22 cellular contexts compared by ENCODE assay signal in genomic region chr12:47709277-47710048, GRCh38. TPM values are rescaled to one million over a fixed set of nuclear protein-coding genes. Genes with fewer than 3 reads are reported as not detected.
DNase-seq lines count a peak whose midpoint lies in the region; ATAC-seq and TF ChIP-seq lines count a peak whose summit lies in the region.
"Had no signal": no experiment of that assay in that cellular context is flagged by ENCODE, and none has a peak within 500 bp of the region (broad histone marks: within the 10 kb centered on the region; RNA-seq: fewer than 3 reads in every experiment).

No MANE protein-coding gene starts in this region.

- intact Hi-C loops in PC-9 (cut with micrococcal nuclease; ENCODE audit: unreplicated experiment) = loop anchor here (5.0 kb wide), 1 partner anchor 323 kb away; no protein-coding TSS in a partner anchor

- no peak overlapping the region for H3K4me3 Mint-ChIP-seq in activated T-helper 17 cell treated with anti-CD3 and anti-CD28 coated beads, Interleukin-2, amount 50 U/mL, for 72 hours
- H3K4me3 Mint-ChIP-seq in neural crest cell = peak overlapping the region; percentile 5
- H3K4me3 Mint-ChIP-seq: activated CD4-positive, alpha-beta memory T cell treated with anti-CD3 and anti-CD28 coated beads, Interleukin-2, amount 10 ng/mL, durations not matched to agents 7 days and 5 days had no signal

- H3K27ac ChIP-seq in GM23248 (no peak overlapping the region), PC-9 (no peak overlapping the region), tibial nerve (no peak overlapping the region)
- H3K27ac ChIP-seq: brain microvascular endothelial cell, thoracic aorta had no signal

- H3K9me3 ChIP-seq in GM23248 (ENCODE audit: low read depth) (no peaks in the 10 kb centered on the region), PC-9 (ENCODE audit: insufficient read depth, low read depth) (no peaks in the 10 kb centered on the region), tibial nerve (no peaks in the 10 kb centered on the region)
- H3K9me3 ChIP-seq: thoracic aorta had no signal

- ATAC-seq in activated T-helper 17 cell treated with anti-CD3 and anti-CD28 coated beads, Interleukin-2, amount 50 U/mL, for 72 hours (replicated peaks) = no peak
- ATAC-seq: sciatic nerve had no signal

- peaks cover 26% of the 10 kb centered on the region for H3K79me2 ChIP-seq in GM23248 (ENCODE audit: insufficient read depth)
- H3K79me2 ChIP-seq in PC-9 (ENCODE audit: low read depth) = peaks cover 29% of the 10 kb centered on the region

- H4K20me1 ChIP-seq in GM23248 (ENCODE audit: insufficient read depth) (no peaks in the 10 kb centered on the region), PC-9 (ENCODE audit: insufficient read depth) (0 out of 2 replicates have a peak, but pooled peaks cover 5% of the 10 kb centered on the region)

- BruUV-seq in PC-9 (replicated peaks; lab: Mats Ljungman, UMichigan) = no TSS peak

- no peak for TF ChIP-seq CTCF in NB4 (IDR thresholded peaks at IDR 0.05; ENCODE audit: low read depth, low read length)
- no peak for TF ChIP-seq CTCF in neural crest cell (conservative IDR thresholded peaks at IDR 0.05)
- TF ChIP-seq CTCF in PC-9 (conservative IDR thresholded peaks at IDR 0.05) = no peak
- TF ChIP-seq CTCF in tibial nerve (IDR thresholded peaks at IDR 0.05) = no peak

- H3K27me3 Mint-ChIP-seq in activated T-helper 17 cell treated with anti-CD3 and anti-CD28 coated beads, Interleukin-2, amount 50 U/mL, for 72 hours = no peaks in the 10 kb centered on the region
- H3K27me3 Mint-ChIP-seq in neural crest cell (ENCODE audit: low read depth) = no peaks in the 10 kb centered on the region
- H3K27me3 Mint-ChIP-seq: activated CD4-positive, alpha-beta memory T cell treated with anti-CD3 and anti-CD28 coated beads, Interleukin-2, amount 10 ng/mL, durations not matched to agents 7 days and 5 days had no signal

- no peaks in the 10 kb centered on the region for H3K27me3 ChIP-seq in GM23248 (replicated peaks; ENCODE audit: insufficient read depth)
- no peaks in the 10 kb centered on the region for H3K27me3 ChIP-seq in PC-9 (ENCODE audit: insufficient read depth, low read depth)
- no peaks in the 10 kb centered on the region for H3K27me3 ChIP-seq in tibial nerve
- H3K27me3 ChIP-seq: brain microvascular endothelial cell had no signal

- peak overlapping the region; percentile 34 for H3K27ac Mint-ChIP-seq in activated T-helper 17 cell treated with anti-CD3 and anti-CD28 coated beads, Interleukin-2, amount 50 U/mL, for 72 hours
- H3K27ac Mint-ChIP-seq in neural crest cell (ENCODE audit: unreplicated experiment) = no peak overlapping the region
- H3K27ac Mint-ChIP-seq: activated CD4-positive, alpha-beta memory T cell treated with anti-CD3 and anti-CD28 coated beads, Interleukin-2, amount 10 ng/mL, durations not matched to agents 7 days and 5 days had no signal

- in situ Hi-C loops in GM23248 (cut with MboI) = loop anchor here (5.0 kb wide), 1 partner anchor 128 kb away; no protein-coding TSS in a partner anchor

- no peak for TF ChIP-seq EP300 in tibial nerve (IDR thresholded peaks at IDR 0.05)

- H3K4me3 ChIP-seq in GM23248 = no peak overlapping the region
- H3K4me3 ChIP-seq in NB4 (ENCODE audit: low read depth, low read length) = no peak overlapping the region
- H3K4me3 ChIP-seq in PC-9 = no peak overlapping the region
- no peak overlapping the region for H3K4me3 ChIP-seq in tibial nerve
- H3K4me3 ChIP-seq: thoracic aorta had no signal

- H3K9me2 ChIP-seq in GM23248 (ENCODE audit: insufficient read depth) (no peaks in the 10 kb centered on the region), PC-9 (ENCODE audit: insufficient read depth) (no peaks in the 10 kb centered on the region)

- POLR2A ChIA-PET in PC-9 (lab: Charles Lee; ENCODE audit: unreplicated experiment) = no interaction called here

- peaks cover 10% of the 10 kb centered on the region for H3K36me3 Mint-ChIP-seq in activated T-helper 17 cell treated with anti-CD3 and anti-CD28 coated beads, Interleukin-2, amount 50 U/mL, for 72 hours (ENCODE audit: low read depth)
- H3K36me3 Mint-ChIP-seq in neural crest cell (ENCODE audit: low read depth) = no peaks in the 10 kb centered on the region

- WGBS in GM23248 (ENCODE audit: low coverage in 1 of 2, low lambda C conversion rate in 2 of 2, missing lambda C conversion rate in 2 of 2), 2 experiments = 90 to 92% methylated on average over 5 of the region's 5 CpGs
- 81% methylated on average over 5 of the region's 5 CpGs for WGBS in tibial nerve, 2 donors

- no peak for TF ChIP-seq POLR2A in NB4 (IDR thresholded peaks at IDR 0.05; ENCODE audit: extremely low read depth, insufficient read length)
- TF ChIP-seq POLR2A in tibial nerve (IDR thresholded peaks at IDR 0.05) = no peak

- DNase-seq in GM23248 = peak; percentile 29
- peak; percentile 36 for DNase-seq in NB4 (ENCODE audit: low read depth)
- DNase-seq in neural crest cell (ENCODE audit: low read depth, low spot score) = no peak
- no peak for DNase-seq in PC-9
- DNase-seq in NCI-H2081 (lab: John Stamatoyannopoulos, UW) = no peak
- DNase-seq in tibial nerve (ENCODE audit: low spot score in 2 of 2) = no peak
- DNase-seq: activated CD4-positive, alpha-beta memory T cell treated with anti-CD3 and anti-CD28 coated beads, Interleukin-2, amount 10 ng/mL, durations not matched to agents 7 days and 5 days; activated gamma-delta T cell treated with Interleukin-2 at 50 U/mL for 16 hours; brain microvascular endothelial cell; C1 segment of cervical spinal cord; glutamatergic neuron; mesenchymal stem cell; NCI-H1092; NCI-H82; occipital lobe; SHP77; stimulated activated CD4-positive, alpha-beta T cell treated with anti-CD3 and anti-CD28 coated beads, Interleukin-2, amount 100 ng/mL, for 24 hours had no signal

- H2AFZ ChIP-seq in GM23248 = no peak overlapping the region
- H2AFZ ChIP-seq in PC-9 = no peak overlapping the region

- H3K4me1 ChIP-seq in GM23248 (ENCODE audit: insufficient read depth) (0 out of 2 replicates have a peak, but pooled peaks cover 4% of the 10 kb centered on the region), PC-9 (replicated peaks; ENCODE audit: insufficient read depth) (peaks cover 19% of the 10 kb centered on the region), tibial nerve (peaks cover 0 to 24% (median 8%) of the 10 kb centered on the region in 4 donors)

- CTCF ChIA-PET in PC-9 (lab: Charles Lee) = no interaction called here

- H3K4me2 ChIP-seq in GM23248 (ENCODE audit: unreplicated experiment) (no peak overlapping the region), PC-9 (no peak overlapping the region)

- no peak overlapping the region for H3K9ac ChIP-seq in GM23248

- H3K36me3 ChIP-seq in GM23248 (ENCODE audit: low read depth) = no peaks in the 10 kb centered on the region
- no peaks in the 10 kb centered on the region for H3K36me3 ChIP-seq in PC-9 (ENCODE audit: low read depth)
- H3K36me3 ChIP-seq in tibial nerve = no peaks in the 10 kb centered on the region
- H3K36me3 ChIP-seq: thoracic aorta had no signal

- H3K4me1 Mint-ChIP-seq in activated T-helper 17 cell treated with anti-CD3 and anti-CD28 coated beads, Interleukin-2, amount 50 U/mL, for 72 hours = peaks cover 23% of the 10 kb centered on the region
- peaks cover 16% of the 10 kb centered on the region for H3K4me1 Mint-ChIP-seq in neural crest cell

- no peaks in the 10 kb centered on the region for H3K9me3 Mint-ChIP-seq in activated T-helper 17 cell treated with anti-CD3 and anti-CD28 coated beads, Interleukin-2, amount 50 U/mL, for 72 hours
- H3K9me3 Mint-ChIP-seq in neural crest cell = no peaks in the 10 kb centered on the region
- H3K9me3 Mint-ChIP-seq: activated CD4-positive, alpha-beta memory T cell treated with anti-CD3 and anti-CD28 coated beads, Interleukin-2, amount 10 ng/mL, durations not matched to agents 7 days and 5 days had no signal

- peaks cover 6% of the 10 kb centered on the region; the same call in 1 of the 2 replicates for H3F3A ChIP-seq in GM23248 (ENCODE audit: insufficient read depth)
- 0 out of 2 replicates have a peak, but pooled peaks cover 4% of the 10 kb centered on the region for H3F3A ChIP-seq in PC-9 (ENCODE audit: insufficient read depth, low read depth)

RNA-seq across cellular contexts. Expression of gene RPAP3, which starts 3.6 kb away (rescaled TPM):
- total RNA-seq in GM23248 (2014; rRNA removed; shearing (Covaris generic)) = 16.2 and 18.6 TPM in 2 replicates
- 27.7 and 27.8 TPM in 2 replicates for polyA plus RNA-seq in GM23248 (2016; fragmentation: Nextera tagmentation; extraction: Ambion mirVana)
- total RNA-seq in activated T-helper 17 cell treated with anti-CD3 and anti-CD28 coated beads, Interleukin-2, amount 50 U/mL, for 72 hours = 10 to 100 TPM; 33.3 to 44.0 TPM
- total RNA-seq in neural crest cell (45.2 and 49.4 TPM in 2 replicates), PC-9 (2021) (31.6 and 37.0 TPM in 2 replicates), tibial nerve (10 to 100 TPM in 3 of 4 donors, 1 to 10 TPM in 1; 8.8 to 19.2 (median 15.5) TPM)

RNA-seq across cellular contexts. Expression of gene ENDOU, which starts 15.8 kb away (rescaled TPM):
- total RNA-seq in GM23248 (2014; rRNA removed; shearing (Covaris generic)) = 0.22 TPM in 1 of 2 replicates, not detected in the other
- 0.10 TPM in 1 of 2 replicates, not detected in the other for polyA plus RNA-seq in GM23248 (2016; fragmentation: Nextera tagmentation; extraction: Ambion mirVana)
- total RNA-seq in activated T-helper 17 cell treated with anti-CD3 and anti-CD28 coated beads, Interleukin-2, amount 50 U/mL, for 72 hours = under 1 TPM in 1 of 2 donors, not detected in 1; 0.16 TPM
- not detected in 2 replicates for total RNA-seq in neural crest cell
- 0.25 and 0.39 TPM in 2 replicates for total RNA-seq in PC-9 (2021)
- 1 to 10 TPM in 1 of 4 donors, under 1 TPM in 2, not detected in 1; 0.30 to 1.2 (median 0.42) TPM for total RNA-seq in tibial nerve
- total RNA-seq: activated CD4-positive, alpha-beta memory T cell treated with anti-CD3 and anti-CD28 coated beads, Interleukin-2, amount 10 ng/mL, durations not matched to agents 7 days and 5 days; H4; HT1080; occipital lobe had no signal

RNA-seq across cellular contexts. Expression of gene RAPGEF3, which starts 49.2 kb away (rescaled TPM):
- total RNA-seq in GM23248 (2014; rRNA removed; shearing (Covaris generic)) = 1.3 and 3.7 TPM in 2 replicates
- 1.1 and 1.4 TPM in 2 replicates for polyA plus RNA-seq in GM23248 (2016; fragmentation: Nextera tagmentation; extraction: Ambion mirVana)
- total RNA-seq in activated T-helper 17 cell treated with anti-CD3 and anti-CD28 coated beads, Interleukin-2, amount 50 U/mL, for 72 hours = 1 to 10 TPM; 1.4 to 8.4 TPM
- total RNA-seq in neural crest cell (0.89 and 1.4 TPM in 2 replicates), PC-9 (2021) (4.1 and 5.7 TPM in 2 replicates), tibial nerve (100 to 1,000 TPM in 1 of 4 donors, 10 to 100 TPM in 3; 47.3 to 109 (median 83.6) TPM)

Comparison
In these comparisons a context has a peak if more than half of its experiments do, and no peak if none do; other contexts are left out.
1. DNase-seq: peak in GM23248 (single experiment) and NB4 (single experiment); none in neural crest cell (single experiment), PC-9 (0 of 2), NCI-H2081 (0 of 2) and tibial nerve (0 of 2).